Comparison of ENCODE assay signal across 9 cellular contexts in genomic region chr3:177281292-177281942, GRCh38.
DNase-seq lines count a peak whose midpoint lies in the region; ATAC-seq and TF ChIP-seq lines count a peak whose summit lies in the region.
"Had no signal": no experiment of that assay in that cellular context is flagged by ENCODE, and none has a peak within 500 bp of the region (broad histone marks: within the 10 kb centered on the region; RNA-seq: fewer than 3 reads in every experiment).

No MANE protein-coding gene starts in this region.

- peaks cover 0 to 28% (median 5%) of the 10 kb centered on the region in 4 donors for H3K4me1 ChIP-seq in stomach

- H3K4me3 ChIP-seq in stomach = no peak overlapping the region

- intact Hi-C loops in stomach (cut with DNase I; ENCODE audit: low total_unique reads) = no loop called here

- no peaks in the 10 kb centered on the region for H3K9me3 ChIP-seq in stomach

- H3K36me3 ChIP-seq in stomach = no peaks in the 10 kb centered on the region

- no peak for TF ChIP-seq POLR2A in stomach (IDR thresholded peaks at IDR 0.05)

- peak; percentile 51 for ATAC-seq in GM19395 (IDR thresholded peaks at IDR 0.05; ENCODE audit: unreplicated experiment)
- ATAC-seq in esophagus mucosa = peak; percentile 31
- ATAC-seq in GM21381 (IDR thresholded peaks at IDR 0.05; ENCODE audit: unreplicated experiment) = no peak
- ATAC-seq in GM18909 (IDR thresholded peaks at IDR 0.05; ENCODE audit: poor library complexity, unreplicated experiment) = no peak

- H3K27ac ChIP-seq in C4-2B (peak overlapping the region; percentile 68), stomach (no peak overlapping the region)

- no peak for TF ChIP-seq EP300 in stomach (IDR thresholded peaks at IDR 0.05)

- TF ChIP-seq CTCF in C4-2B (conservative IDR thresholded peaks at IDR 0.05) = no peak
- no peak for TF ChIP-seq CTCF in stomach (IDR thresholded peaks at IDR 0.05)

- H3K27me3 ChIP-seq in stomach = no peaks in the 10 kb centered on the region

- 79 to 82% (median 80%) methylated on average over 6 of the region's 6 CpGs for WGBS in stomach, 5 donors

- DNase-seq in NOMO-1 treated with dmso at 0.1 percent for 144 hours (lab: John Stamatoyannopoulos, UW; ENCODE audit: unreplicated experiment) (peak; percentile 41), kidney glomerular epithelial cell (lab: John Stamatoyannopoulos, UW) (no peak), stomach (no peak)
- DNase-seq: aorta had no signal

Comparison
In these comparisons a context has a peak if more than half of its experiments do, and no peak if none do; other contexts are left out.
1. ATAC-seq: peak in GM19395 (single experiment) and esophagus mucosa (single experiment); none in GM21381 (single experiment) and GM18909 (single experiment).